Comparison of ENCODE assay signal across 24 cellular contexts in genomic region chr2:234623521-234623991, GRCh38.
"Had no signal": no experiment of that assay in that cellular context is flagged by ENCODE, and none has a peak within 500 bp of the region (broad histone marks: within the 10 kb centered on the region; RNA-seq: fewer than 3 reads in every experiment).

No MANE protein-coding gene starts in this region.

- DNase-seq: activated CD4-positive, alpha-beta T cell treated with anti-CD3 and anti-CD28 coated beads for 48 hours; activated CD4-positive, CD25-positive, alpha-beta regulatory T cell; activated CD8-positive, alpha-beta T cell treated with anti-CD3 and anti-CD28 coated beads for 36 hours; activated naive CD4-positive, alpha-beta T cell treated with anti-CD3 and anti-CD28 coated beads for 36 hours; activated T-cell treated with anti-CD3 and anti-CD28 coated beads, Interleukin-2, amount 50 U/mL, for 4 hours; cerebellar nuclear complex; cortex of kidney; effector CD8-positive, alpha-beta T cell; foreskin fibroblast; lower lobe of right lung; midbrain; posterior cingulate gyrus; stimulated activated CD4-positive, alpha-beta T cell treated with anti-CD3 and anti-CD28 coated beads, Interleukin-12 subunit alpha, Interleukin-12 subunit beta, amount 100 ng/mL, for 4 hours; stimulated activated CD4-positive, alpha-beta T cell treated with anti-CD3 and anti-CD28 coated beads, Interleukin-1b, Interleukin-23, amount 100 ng/mL, for 48 hours; stimulated activated CD8-positive, alpha-beta memory T cell treated with anti-CD3 and anti-CD28 coated beads, Interleukin-4, amount 100 ng/mL, for 48 hours; stimulated activated naive CD4-positive, alpha-beta T cell treated with Interleukin-2 at 50 U/mL for 16 hours; thyroid gland had no signal

- H3K79me2 ChIP-seq: hepatocyte had no signal

- FAIRE-seq: endothelial cell of umbilical vein, keratinocyte had no signal

- H3K27me3 Mint-ChIP-seq: activated CD8-positive, alpha-beta T cell treated with anti-CD3 and anti-CD28 coated beads for 36 hours had no signal

- H3K4me3 Mint-ChIP-seq: activated CD8-positive, alpha-beta T cell treated with anti-CD3 and anti-CD28 coated beads for 36 hours; activated naive CD4-positive, alpha-beta T cell treated with anti-CD3 and anti-CD28 coated beads for 36 hours; activated T-cell treated with anti-CD3 and anti-CD28 coated beads, Interleukin-2, amount 50 U/mL, for 4 hours; nephron; T-helper 2 cell treated with Interferon-gamma antibody and Interleukin-4, amounts not matched to agents 5 μg/mL and 100 μg/mL, for 36 hours had no signal

- H2AFZ ChIP-seq: hepatocyte had no signal

- H3K27ac ChIP-seq: ascending aorta, breast epithelium, hepatocyte, lower lobe of right lung, thyroid gland had no signal

- H3K4me2 ChIP-seq: hepatocyte had no signal

- H3K4me1 ChIP-seq: ascending aorta, breast epithelium, lower lobe of right lung, thyroid gland had no signal

- H3K27me3 ChIP-seq: ascending aorta, breast epithelium, hepatocyte had no signal

- H3K27ac Mint-ChIP-seq: activated CD8-positive, alpha-beta T cell treated with anti-CD3 and anti-CD28 coated beads for 36 hours; activated naive CD4-positive, alpha-beta T cell treated with anti-CD3 and anti-CD28 coated beads for 36 hours; T-helper 2 cell treated with Interferon-gamma antibody and Interleukin-4, amounts not matched to agents 5 μg/mL and 100 μg/mL, for 36 hours had no signal

- H3K36me3 ChIP-seq: ascending aorta, breast epithelium, lower lobe of right lung, thyroid gland had no signal

- H3K9me3 Mint-ChIP-seq: activated CD8-positive, alpha-beta T cell treated with anti-CD3 and anti-CD28 coated beads for 36 hours; activated naive CD4-positive, alpha-beta T cell treated with anti-CD3 and anti-CD28 coated beads for 36 hours; activated T-cell treated with anti-CD3 and anti-CD28 coated beads, Interleukin-2, amount 50 U/mL, for 4 hours; nephron; T-helper 2 cell treated with Interferon-gamma antibody and Interleukin-4, amounts not matched to agents 5 μg/mL and 100 μg/mL, for 36 hours had no signal

- H3K9me3 ChIP-seq: ascending aorta, breast epithelium, lower lobe of right lung, thyroid gland had no signal

- ATAC-seq: activated CD8-positive, alpha-beta T cell treated with anti-CD3 and anti-CD28 coated beads for 36 hours; activated T-cell treated with anti-CD3 and anti-CD28 coated beads, Interleukin-2, amount 50 U/mL, for 4 hours had no signal

- H3K4me3 ChIP-seq: ascending aorta, breast epithelium, hepatocyte, lower lobe of right lung, thyroid gland had no signal
